Comparison of ENCODE assay signal across 1 cellular context in the genomic region with DNA sequence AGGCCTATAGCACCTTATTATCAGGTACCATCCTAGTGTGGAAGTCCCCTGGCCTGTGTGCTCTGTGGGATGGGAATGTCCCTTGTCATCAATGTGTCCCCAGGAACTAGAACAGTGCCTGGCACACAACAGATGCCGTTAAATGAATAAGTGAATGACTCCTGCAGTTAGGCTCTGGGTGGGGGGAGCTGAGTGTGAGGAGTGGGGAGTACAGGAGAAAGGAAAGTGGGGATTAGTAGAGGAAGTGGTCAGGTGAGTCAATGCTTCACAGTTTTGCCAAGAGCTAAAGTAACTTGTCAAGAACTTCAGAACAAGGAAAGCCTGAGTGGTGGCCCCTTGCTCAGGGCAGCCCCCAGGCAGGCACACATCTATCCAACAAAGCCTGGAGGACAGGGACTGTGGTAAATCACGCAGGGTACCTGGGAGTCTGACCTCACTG.
TF ChIP-seq lines count a peak whose summit lies in the region.

No MANE protein-coding gene starts in this region.

TF ChIP-seq in HepG2, 621 proteins besides CTCF, POLR2A, EP300 and RAD21:
- TF ChIP-seq, protein P1, sequence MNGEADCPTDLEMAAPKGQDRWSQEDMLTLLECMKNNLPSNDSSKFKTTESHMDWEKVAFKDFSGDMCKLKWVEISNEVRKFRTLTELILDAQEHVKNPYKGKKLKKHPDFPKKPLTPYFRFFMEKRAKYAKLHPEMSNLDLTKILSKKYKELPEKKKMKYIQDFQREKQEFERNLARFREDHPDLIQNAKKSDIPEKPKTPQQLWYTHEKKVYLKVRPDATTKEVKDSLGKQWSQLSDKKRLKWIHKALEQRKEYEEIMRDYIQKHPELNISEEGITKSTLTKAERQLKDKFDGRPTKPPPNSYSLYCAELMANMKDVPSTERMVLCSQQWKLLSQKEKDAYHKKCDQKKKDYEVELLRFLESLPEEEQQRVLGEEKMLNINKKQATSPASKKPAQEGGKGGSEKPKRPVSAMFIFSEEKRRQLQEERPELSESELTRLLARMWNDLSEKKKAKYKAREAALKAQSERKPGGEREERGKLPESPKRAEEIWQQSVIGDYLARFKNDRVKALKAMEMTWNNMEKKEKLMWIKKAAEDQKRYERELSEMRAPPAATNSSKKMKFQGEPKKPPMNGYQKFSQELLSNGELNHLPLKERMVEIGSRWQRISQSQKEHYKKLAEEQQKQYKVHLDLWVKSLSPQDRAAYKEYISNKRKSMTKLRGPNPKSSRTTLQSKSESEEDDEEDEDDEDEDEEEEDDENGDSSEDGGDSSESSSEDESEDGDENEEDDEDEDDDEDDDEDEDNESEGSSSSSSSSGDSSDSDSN (CRISPR knock-in tag; IDR thresholded peaks at IDR 0.05) = no peak
- no peak for TF ChIP-seq MAZ (IDR thresholded peaks at IDR 0.05; ENCODE audit: borderline replicate concordance, low read depth, low read length)
- TF ChIP-seq MAZ (CRISPR knock-in tag; IDR thresholded peaks at IDR 0.05; ENCODE audit: low read depth) = 0 out of 2 replicates have a peak, but pooled peaks have one; percentile 27
- TF ChIP-seq, protein P2, sequence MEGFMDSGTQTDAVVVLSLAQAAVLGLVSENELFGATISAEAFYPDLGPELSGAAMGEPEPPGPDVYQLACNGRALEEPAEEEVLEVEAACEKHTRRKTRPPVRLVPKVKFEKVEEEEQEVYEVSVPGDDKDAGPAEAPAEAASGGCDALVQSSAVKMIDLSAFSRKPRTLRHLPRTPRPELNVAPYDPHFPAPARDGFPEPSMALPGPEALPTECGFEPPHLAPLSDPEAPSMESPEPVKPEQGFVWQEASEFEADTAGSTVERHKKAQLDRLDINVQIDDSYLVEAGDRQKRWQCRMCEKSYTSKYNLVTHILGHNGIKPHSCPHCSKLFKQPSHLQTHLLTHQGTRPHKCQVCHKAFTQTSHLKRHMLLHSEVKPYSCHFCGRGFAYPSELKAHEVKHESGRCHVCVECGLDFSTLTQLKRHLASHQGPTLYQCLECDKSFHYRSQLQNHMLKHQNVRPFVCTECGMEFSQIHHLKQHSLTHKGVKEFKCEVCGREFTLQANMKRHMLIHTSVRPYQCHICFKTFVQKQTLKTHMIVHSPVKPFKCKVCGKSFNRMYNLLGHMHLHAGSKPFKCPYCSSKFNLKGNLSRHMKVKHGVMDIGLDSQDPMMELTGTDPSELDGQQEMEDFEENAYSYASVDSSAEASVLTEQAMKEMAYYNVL (CRISPR knock-in tag; IDR thresholded peaks at IDR 0.05; ENCODE audit: borderline replicate concordance) = no peak
